Comparison of ENCODE assay signal across 21 cellular contexts in the genomic region with DNA sequence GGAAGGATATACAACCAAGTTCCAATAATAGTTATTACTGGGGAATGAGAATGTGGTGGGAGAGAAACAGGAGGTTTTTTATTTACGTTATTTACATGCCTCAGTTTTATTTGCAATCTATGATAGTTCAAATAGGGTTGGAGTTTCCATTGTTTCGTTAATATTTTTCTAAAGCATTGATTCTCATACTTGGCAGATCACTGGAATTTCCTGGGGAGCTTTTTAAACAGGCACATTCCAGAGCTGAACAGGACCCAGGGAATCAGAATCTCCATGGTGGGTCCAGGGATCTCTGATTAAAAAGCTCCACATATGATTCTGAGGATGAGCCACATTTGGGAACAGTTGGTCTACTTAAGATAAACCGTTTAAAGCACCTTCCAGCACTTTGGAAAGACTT.
DNase-seq lines count a peak whose midpoint lies in the region; ATAC-seq, FAIRE-seq and TF ChIP-seq lines count a peak whose summit lies in the region.
"Had no signal": no experiment of that assay in that cellular context is flagged by ENCODE, and none has a peak within 500 bp of the region (broad histone marks: within the 10 kb centered on the region; RNA-seq: fewer than 3 reads in every experiment).

No MANE protein-coding gene starts in this region.

- no peak overlapping the region for H2AFZ ChIP-seq in HepG2 (ENCODE audit: low read length)

- 38% methylated on average over 3 of the region's 3 CpGs for WGBS in right lobe of liver (ENCODE audit: insufficient coverage, low coverage, low lambda C conversion rate, missing lambda C conversion rate)
- 2% methylated on average over 3 of the region's 3 CpGs for WGBS in HepG2 (ENCODE audit: low lambda C conversion rate)

- CTCF ChIA-PET in HepG2 (lab: Yijun Ruan, JAX; ENCODE audit: low intra/inter-chr PET ratio, low total read pairs), result no interaction called here

- H3K36me3 ChIP-seq in right lobe of liver (no peaks in the 10 kb centered on the region), HepG2 (replicated peaks in 1 of 2; ENCODE audit: control insufficient read depth in 1 of 2, insufficient read depth in 2 of 2, low read length in 2 of 2) (no peaks in the 10 kb centered on the region)
- H3K36me3 ChIP-seq: BLaER1, HAP-1 had no signal

- H3K9me3 ChIP-seq in right lobe of liver (no peaks in the 10 kb centered on the region), HepG2 (ENCODE audit: low read length) (no peaks in the 10 kb centered on the region)
- H3K9me3 ChIP-seq: BLaER1, HAP-1 had no signal

- H3K4me2 ChIP-seq in HepG2 (ENCODE audit: low read depth, low read length), result no peak overlapping the region
- H3K4me2 ChIP-seq: BLaER1 had no signal

- TF ChIP-seq POLR2A in right lobe of liver (IDR thresholded peaks at IDR 0.05) (no peak), HepG2 (IDR thresholded peaks at IDR 0.05; ENCODE audit: insufficient read depth in 1 of 2, low read depth in 2 of 2, low read length in 2 of 2) (no peak)

- H3K79me2 ChIP-seq in HepG2 (ENCODE audit: insufficient read depth, low read length), result no peaks in the 10 kb centered on the region

- no TSS peak for BruUV-seq in HepG2 (replicated peaks; lab: Mats Ljungman, UMichigan)

- H3K4me1 ChIP-seq in right lobe of liver (no peaks in the 10 kb centered on the region), HepG2 (ENCODE audit: insufficient read depth, low read length) (no peaks in the 10 kb centered on the region)
- H3K4me1 ChIP-seq: BLaER1 had no signal

- no peak for FAIRE-seq in HepG2 (lab: Jason Lieb, UNC)
- FAIRE-seq: A204.1, GM12891, GM18507, H54 had no signal

- H3K27me3 ChIP-seq in right lobe of liver, result no peaks in the 10 kb centered on the region
- no peaks in the 10 kb centered on the region for H3K27me3 ChIP-seq in HepG2 (ENCODE audit: control insufficient read depth in 1 of 2, insufficient read depth in 2 of 2, low read length in 2 of 2)
- H3K27me3 ChIP-seq: BLaER1 had no signal

- ATAC-seq in right lobe of liver, result peak in 3 of 4 donors; percentile 55 to 77 (median 63)
- no peak for ATAC-seq in HepG2
- ATAC-seq in left lobe of liver, result peak; percentile 59
- ATAC-seq: CD8-positive, alpha-beta T cell had no signal

- TF ChIP-seq CTCF in right lobe of liver (IDR thresholded peaks at IDR 0.05) (no peak), HepG2 (CRISPR knock-in tag; IDR thresholded peaks at IDR 0.05) (no peak)

- POLR2A ChIA-PET in HepG2 (lab: Yijun Ruan, JAX), result no interaction called here

- H3K27ac ChIP-seq in right lobe of liver (no peak overlapping the region), HepG2 (ENCODE audit: extremely low read length, insufficient read depth, low read length) (no peak overlapping the region)
- H3K27ac ChIP-seq: 22Rv1, BLaER1, C4-2B had no signal

- TF ChIP-seq EP300 in HepG2 (IDR thresholded peaks at IDR 0.05; ENCODE audit: low read depth in 2 of 2, low read length in 2 of 2) (no peak), HepG2 (CRISPR knock-in tag; IDR thresholded peaks at IDR 0.05; ENCODE audit: borderline replicate concordance) (no peak)

- TF ChIP-seq RAD21 in HepG2 (CRISPR knock-in tag; IDR thresholded peaks at IDR 0.05), result no peak

- H3K9ac ChIP-seq in HepG2 (ENCODE audit: insufficient read depth, low read depth, low read length), result no peak overlapping the region
- H3K9ac ChIP-seq: BLaER1 had no signal

- in situ Hi-C loops in HepG2 (cut with HindIII; ENCODE audit: extremely low pct_ligation_motif_present, low pct_unique_long_range_greater_than_20kb), result no loop called here

- no peak overlapping the region for H3K4me3 ChIP-seq in right lobe of liver
- H3K4me3 ChIP-seq in HepG2 (replicated peaks in 1 of 3; ENCODE audit: insufficient read depth in 1 of 3, low read depth in 2 of 3, low read length in 3 of 3), result no peak overlapping the region
- H3K4me3 ChIP-seq: BLaER1, HAP-1 had no signal

- intact Hi-C loops in right lobe of liver (cut with DNase I) (no loop called here), HepG2 (cut with micrococcal nuclease; ENCODE audit: unreplicated experiment) (no loop called here)

- no peaks in the 10 kb centered on the region for H4K20me1 ChIP-seq in HepG2 (ENCODE audit: insufficient read depth, low read length)
- H4K20me1 ChIP-seq: BLaER1 had no signal

- no peak for DNase-seq in right lobe of liver
- no peak for DNase-seq in HepG2 (ENCODE audit: low spot score)
- peak; percentile 91 for DNase-seq in NCI-H82 treated with DMSO at 0.1 percent for 48 hours (lab: John Stamatoyannopoulos, UW; ENCODE audit: unreplicated experiment)
- DNase-seq in left lobe of liver (ENCODE audit: low spot score), result no peak
- no peak for DNase-seq in stimulated activated CD4-positive, alpha-beta T cell treated with anti-CD3 and anti-CD28 coated beads, Interleukin-2, amount 100 ng/mL, for 48 hours
- DNase-seq in NCI-H510A (lab: John Stamatoyannopoulos, UW), result no peak
- DNase-seq: CD4-positive, CD25-positive, alpha-beta regulatory T cell; CD8-positive, alpha-beta T cell; DMS53; DMS79 treated with DMSO at 0.1 percent for 48 hours; GF-D8; GOT3; HFFc6 had no signal

TF ChIP-seq in HepG2, 621 proteins besides CTCF, POLR2A, EP300 and RAD21:
- TF ChIP-seq ZFP36L2 (CRISPR knock-in tag; IDR thresholded peaks at IDR 0.05), result no peak
- TF ChIP-seq ZNF83 (CRISPR knock-in tag; IDR thresholded peaks at IDR 0.05; ENCODE audit: borderline replicate concordance), result no peak
- no peak for TF ChIP-seq PCBP1 (IDR thresholded peaks at IDR 0.05; ENCODE audit: borderline replicate concordance, low read depth, low read length)
- TF ChIP-seq ZNF496 (CRISPR knock-in tag; IDR thresholded peaks at IDR 0.05; ENCODE audit: insufficient replicate concordance), result no peak
- TF ChIP-seq ZNF17 (CRISPR knock-in tag; IDR thresholded peaks at IDR 0.05), result no peak
- TF ChIP-seq, protein P1, sequence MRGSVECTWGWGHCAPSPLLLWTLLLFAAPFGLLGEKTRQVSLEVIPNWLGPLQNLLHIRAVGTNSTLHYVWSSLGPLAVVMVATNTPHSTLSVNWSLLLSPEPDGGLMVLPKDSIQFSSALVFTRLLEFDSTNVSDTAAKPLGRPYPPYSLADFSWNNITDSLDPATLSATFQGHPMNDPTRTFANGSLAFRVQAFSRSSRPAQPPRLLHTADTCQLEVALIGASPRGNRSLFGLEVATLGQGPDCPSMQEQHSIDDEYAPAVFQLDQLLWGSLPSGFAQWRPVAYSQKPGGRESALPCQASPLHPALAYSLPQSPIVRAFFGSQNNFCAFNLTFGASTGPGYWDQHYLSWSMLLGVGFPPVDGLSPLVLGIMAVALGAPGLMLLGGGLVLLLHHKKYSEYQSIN (CRISPR knock-in tag; IDR thresholded peaks at IDR 0.05; ENCODE audit: borderline replicate concordance), result no peak
- no peak for TF ChIP-seq RAD51 (IDR thresholded peaks at IDR 0.05; ENCODE audit: borderline replicate concordance)
- TF ChIP-seq ZNF879 (CRISPR knock-in tag; IDR thresholded peaks at IDR 0.05), result no peak
- no peak for TF ChIP-seq ZNF883 (CRISPR knock-in tag; IDR thresholded peaks at IDR 0.05; ENCODE audit: not compliant biosample characterization)
- TF ChIP-seq KLF6 (CRISPR knock-in tag; IDR thresholded peaks at IDR 0.05), result no peak
- no peak for TF ChIP-seq HDAC6 (IDR thresholded peaks at IDR 0.05; ENCODE audit: low read depth, low read length)
- no peak for TF ChIP-seq ZSCAN29 (CRISPR knock-in tag; conservative IDR thresholded peaks at IDR 0.05)
- no peak for TF ChIP-seq ZNF570 (CRISPR knock-in tag; IDR thresholded peaks at IDR 0.05; ENCODE audit: borderline replicate concordance)
